In the genomic region with DNA sequence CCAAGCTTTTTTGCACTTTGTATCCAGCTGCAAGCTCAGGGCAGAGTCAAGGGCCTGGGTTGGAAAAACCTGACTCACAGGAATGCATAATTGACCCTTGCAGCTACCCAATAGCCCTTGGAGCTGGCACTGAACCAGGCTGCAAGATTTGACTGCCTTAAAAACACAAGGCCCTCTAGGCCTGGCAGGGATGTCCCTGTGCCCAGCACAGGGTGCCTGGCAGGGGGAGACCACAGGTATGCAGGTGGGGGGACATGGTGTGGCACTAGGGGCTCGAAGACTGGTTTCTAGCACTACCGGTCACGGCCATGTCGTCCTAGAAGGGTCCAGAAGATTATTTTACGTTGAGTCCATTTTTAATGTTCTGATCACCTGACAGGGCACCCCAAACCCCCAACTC, we compare ENCODE assay signal across 10 cellular contexts. TPM values are rescaled to one million over a fixed set of nuclear protein-coding genes. Genes with fewer than 3 reads are reported as not detected.
DNase-seq lines count a peak whose midpoint lies in the region; TF ChIP-seq lines count a peak whose summit lies in the region.
"Had no signal": no experiment of that assay in that cellular context is flagged by ENCODE, and none has a peak within 500 bp of the region (broad histone marks: within the 10 kb centered on the region; RNA-seq: fewer than 3 reads in every experiment).

No MANE protein-coding gene starts in this region.

- H3K36me3 ChIP-seq in liver (ENCODE audit: control insufficient read depth in 4 of 4, insufficient read depth in 3 of 4, low read depth in 1 of 4, low read length in 3 of 4) (peaks cover 10 to 35% (median 15%) of the 10 kb centered on the region in 4 donors), prostate gland (peaks cover 0 to 20% of the 10 kb centered on the region in 2 donors)

- H3K9me3 Mint-ChIP-seq in activated naive CD4-positive, alpha-beta T cell treated with anti-CD3 and anti-CD28 coated beads, Interleukin-2, amount 10 ng/mL, durations not matched to agents 7 days and 5 days, result no peaks in the 10 kb centered on the region
- no peaks in the 10 kb centered on the region for H3K9me3 Mint-ChIP-seq in type B pancreatic cell

- H3K27me3 ChIP-seq in liver (ENCODE audit: control insufficient read depth in 4 of 4, insufficient read depth in 4 of 4, low read length in 3 of 4) (no peaks in the 10 kb centered on the region), prostate gland (replicated peaks; ENCODE audit: insufficient read depth) (no peaks in the 10 kb centered on the region)
- H3K27me3 ChIP-seq: heart right ventricle had no signal

- TF ChIP-seq RAD21 in liver (IDR thresholded peaks at IDR 0.05), result no peak

- 85% methylated on average over 5 of the region's 5 CpGs for WGBS in liver
- WGBS in prostate gland, result 78% methylated on average over 5 of the region's 5 CpGs

- TF ChIP-seq CTCF in liver (IDR thresholded peaks at IDR 0.05; ENCODE audit: low read depth, low read length, missing input control) (no peak), type B pancreatic cell (conservative IDR thresholded peaks at IDR 0.05) (no peak), prostate gland (IDR thresholded peaks at IDR 0.05) (no peak)

- no peak overlapping the region for H3K4me3 ChIP-seq in liver (ENCODE audit: low read depth in 1 of 3, low read length in 3 of 3)
- H3K4me3 ChIP-seq in prostate gland, result no peak overlapping the region
- H3K4me3 ChIP-seq: heart right ventricle had no signal

- H3K36me3 Mint-ChIP-seq in activated naive CD4-positive, alpha-beta T cell treated with anti-CD3 and anti-CD28 coated beads, Interleukin-2, amount 10 ng/mL, durations not matched to agents 7 days and 5 days, result peaks cover 35% of the 10 kb centered on the region
- peaks cover 5% of the 10 kb centered on the region for H3K36me3 Mint-ChIP-seq in type B pancreatic cell

- CTCF ChIA-PET in activated naive CD4-positive, alpha-beta T cell treated with anti-CD3 and anti-CD28 coated beads, Interleukin-2, amount 10 ng/mL, durations not matched to agents 7 days and 5 days (lab: Charles Lee), result interaction anchor here (0.6 to 1.0 kb wide), 4 partner anchors 24 to 176 kb away, joined by 3 to 4 read pairs (median 3); no protein-coding TSS in a partner anchor

- H3K4me1 ChIP-seq in liver (ENCODE audit: control insufficient read depth in 4 of 4, insufficient read depth in 4 of 4, low read length in 3 of 4) (peaks cover 0 to 3% (median 0%) of the 10 kb centered on the region in 4 donors), prostate gland (replicated peaks) (peaks cover 2% of the 10 kb centered on the region)

- DNase-seq in activated naive CD4-positive, alpha-beta T cell treated with anti-CD3 and anti-CD28 coated beads, Interleukin-2, amount 10 ng/mL, durations not matched to agents 7 days and 5 days, result no peak
- DNase-seq in activated naive CD4-positive, alpha-beta T cell treated with Interleukin-2 at 50 U/mL for 16 hours, result no peak
- DNase-seq in astrocyte of the hippocampus (ENCODE audit: low read depth, low spot score), result peak; percentile 82
- no peak for DNase-seq in type B pancreatic cell (ENCODE audit: extremely low spot score, unreplicated experiment)
- DNase-seq in amniotic stem cell (lab: John Stamatoyannopoulos, UW), result no peak
- DNase-seq in prostate gland (ENCODE audit: low spot score), result no peak
- no peak for DNase-seq in T1000 (lab: John Stamatoyannopoulos, UW)
- DNase-seq: KG1 had no signal

- H3K27me3 Mint-ChIP-seq in activated naive CD4-positive, alpha-beta T cell treated with anti-CD3 and anti-CD28 coated beads, Interleukin-2, amount 10 ng/mL, durations not matched to agents 7 days and 5 days, result no peaks in the 10 kb centered on the region
- no peaks in the 10 kb centered on the region for H3K27me3 Mint-ChIP-seq in type B pancreatic cell

- peaks cover 11% of the 10 kb centered on the region for H3K4me1 Mint-ChIP-seq in activated naive CD4-positive, alpha-beta T cell treated with anti-CD3 and anti-CD28 coated beads, Interleukin-2, amount 10 ng/mL, durations not matched to agents 7 days and 5 days
- H3K4me1 Mint-ChIP-seq in type B pancreatic cell (ENCODE audit: unreplicated experiment), result peaks cover 9% of the 10 kb centered on the region

- peak overlapping the region; percentile 65 for H3K27ac Mint-ChIP-seq in activated naive CD4-positive, alpha-beta T cell treated with anti-CD3 and anti-CD28 coated beads, Interleukin-2, amount 10 ng/mL, durations not matched to agents 7 days and 5 days
- peak overlapping the region; percentile 31 for H3K27ac Mint-ChIP-seq in type B pancreatic cell

- TF ChIP-seq POLR2A in prostate gland (IDR thresholded peaks at IDR 0.05), result no peak

- H3K4me3 Mint-ChIP-seq in activated naive CD4-positive, alpha-beta T cell treated with anti-CD3 and anti-CD28 coated beads, Interleukin-2, amount 10 ng/mL, durations not matched to agents 7 days and 5 days, result no peak overlapping the region
- no peak overlapping the region for H3K4me3 Mint-ChIP-seq in type B pancreatic cell

- H3K9ac ChIP-seq in liver (ENCODE audit: low read depth in 1 of 2, low read length in 2 of 2), result no peak overlapping the region

- no peaks in the 10 kb centered on the region for H3K9me3 ChIP-seq in liver (ENCODE audit: control insufficient read depth in 4 of 4, low read length in 3 of 4)
- H3K9me3 ChIP-seq in prostate gland, result no peaks in the 10 kb centered on the region
- H3K9me3 ChIP-seq: heart right ventricle had no signal

- H3K27ac ChIP-seq in liver (ENCODE audit: low read depth in 1 of 2, low read length in 2 of 2) (no peak overlapping the region), prostate gland (no peak overlapping the region)
- H3K27ac ChIP-seq: heart right ventricle had no signal

- intact Hi-C loops in prostate gland (cut with DNase I), result no loop called here

TF ChIP-seq in liver, 16 proteins besides CTCF, POLR2A, EP300 and RAD21 (continues in another document):
- TF ChIP-seq GABPA (IDR thresholded peaks at IDR 0.05 in 1 of 2, conservative IDR thresholded peaks at IDR 0.05 in 1 of 2) (no peak), SP1 (IDR thresholded peaks at IDR 0.05) (peak; percentile 23), FOXA2 (IDR thresholded peaks at IDR 0.05) (no peak), HNF4G (IDR thresholded peaks at IDR 0.05) (no peak), JUND (IDR thresholded peaks at IDR 0.05) (no peak), HNF4A (conservative IDR thresholded peaks at IDR 0.05) (peak; percentile 65 to 66), TAF1 (conservative IDR thresholded peaks at IDR 0.05) (no peak), RXRA (IDR thresholded peaks at IDR 0.05) (no peak), FOXA1 (IDR thresholded peaks at IDR 0.05) (no peak), YY1 (IDR thresholded peaks at IDR 0.05) (no peak), NR2F2 (IDR thresholded peaks at IDR 0.05) (no peak)
- TF ChIP-seq, protein P1, sequence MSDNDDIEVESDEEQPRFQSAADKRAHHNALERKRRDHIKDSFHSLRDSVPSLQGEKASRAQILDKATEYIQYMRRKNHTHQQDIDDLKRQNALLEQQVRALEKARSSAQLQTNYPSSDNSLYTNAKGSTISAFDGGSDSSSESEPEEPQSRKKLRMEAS (IDR thresholded peaks at IDR 0.05), result no peak
- TF ChIP-seq, protein P2, sequence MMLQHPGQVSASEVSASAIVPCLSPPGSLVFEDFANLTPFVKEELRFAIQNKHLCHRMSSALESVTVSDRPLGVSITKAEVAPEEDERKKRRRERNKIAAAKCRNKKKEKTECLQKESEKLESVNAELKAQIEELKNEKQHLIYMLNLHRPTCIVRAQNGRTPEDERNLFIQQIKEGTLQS (IDR thresholded peaks at IDR 0.05), result no peak
- TF ChIP-seq, protein P3, sequence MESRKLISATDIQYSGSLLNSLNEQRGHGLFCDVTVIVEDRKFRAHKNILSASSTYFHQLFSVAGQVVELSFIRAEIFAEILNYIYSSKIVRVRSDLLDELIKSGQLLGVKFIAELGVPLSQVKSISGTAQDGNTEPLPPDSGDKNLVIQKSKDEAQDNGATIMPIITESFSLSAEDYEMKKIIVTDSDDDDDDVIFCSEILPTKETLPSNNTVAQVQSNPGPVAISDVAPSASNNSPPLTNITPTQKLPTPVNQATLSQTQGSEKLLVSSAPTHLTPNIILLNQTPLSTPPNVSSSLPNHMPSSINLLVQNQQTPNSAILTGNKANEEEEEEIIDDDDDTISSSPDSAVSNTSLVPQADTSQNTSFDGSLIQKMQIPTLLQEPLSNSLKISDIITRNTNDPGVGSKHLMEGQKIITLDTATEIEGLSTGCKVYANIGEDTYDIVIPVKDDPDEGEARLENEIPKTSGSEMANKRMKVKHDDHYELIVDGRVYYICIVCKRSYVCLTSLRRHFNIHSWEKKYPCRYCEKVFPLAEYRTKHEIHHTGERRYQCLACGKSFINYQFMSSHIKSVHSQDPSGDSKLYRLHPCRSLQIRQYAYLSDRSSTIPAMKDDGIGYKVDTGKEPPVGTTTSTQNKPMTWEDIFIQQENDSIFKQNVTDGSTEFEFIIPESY (IDR thresholded peaks at IDR 0.05), result no peak

RNA-seq across cellular contexts. Expression of a gene that starts 30.2 kb away (rescaled TPM):
- total RNA-seq in liver, result 10 to 100 TPM; 21.8 to 37.6 TPM
- 10 to 100 TPM in 1 of 2 donors, 1 to 10 TPM in 1; 8.3 to 11.0 TPM for polyA plus RNA-seq in liver
- 119 and 133 TPM in 2 replicates for total RNA-seq in type B pancreatic cell (ENCODE audit: low replicate concordance)
- total RNA-seq in prostate gland, result 100 to 1,000 TPM in 1 of 2 donors, 10 to 100 TPM in 1; 44.9 to 144 TPM

RNA-seq across cellular contexts. Expression of a gene that starts 36.7 kb away (rescaled TPM):
- 1 to 10 TPM in 1 of 2 donors, under 1 TPM in 1; 0.79 to 1.8 TPM for total RNA-seq in liver
- polyA plus RNA-seq in liver, result 1 to 10 TPM in 1 of 2 donors, under 1 TPM in 1; 0.89 to 2.8 TPM
- 2.6 and 10.2 TPM in 2 replicates for total RNA-seq in type B pancreatic cell (ENCODE audit: low replicate concordance)
- total RNA-seq in prostate gland, result 1 to 10 TPM; 7.3 to 7.9 TPM

RNA-seq across cellular contexts. Expression of a gene that starts 42.0 kb away (rescaled TPM):
- not detected for total RNA-seq in liver
- not detected for polyA plus RNA-seq in liver
- 1.2 TPM in 1 of 2 replicates, not detected in the other for total RNA-seq in type B pancreatic cell (ENCODE audit: low replicate concordance)
- total RNA-seq in prostate gland, result not detected
- total RNA-seq: heart right ventricle had no signal
- polyA plus RNA-seq: heart right ventricle had no signal
